ENCODE assay signal across 1 cellular context in the genomic region with DNA sequence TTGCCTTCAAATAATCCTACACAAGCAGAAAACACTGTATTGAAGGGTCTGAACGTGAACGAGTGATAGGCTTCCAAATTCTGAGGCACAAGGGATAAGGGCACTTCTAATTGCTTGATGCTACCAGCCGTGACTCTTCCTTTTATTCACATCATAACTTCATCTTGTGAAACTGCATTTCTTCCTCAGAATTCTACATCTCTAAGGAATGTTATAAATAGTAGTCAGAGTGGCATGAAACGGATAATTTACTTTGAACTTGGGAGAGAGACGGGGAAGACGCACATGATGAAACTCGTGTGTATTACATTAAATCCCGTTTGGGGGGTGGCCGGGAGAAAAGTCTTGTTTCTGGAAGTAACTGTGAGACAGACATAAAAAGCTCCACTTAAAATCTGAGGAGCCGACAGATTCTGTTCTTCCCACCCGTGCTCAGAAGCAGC.
TF ChIP-seq lines count a peak whose summit lies in the region.

No MANE protein-coding gene starts in this region.

TF ChIP-seq in SK-N-SH treated with all-trans-retinoic acid at 6 μM for 48 hours, 23 proteins besides CTCF, POLR2A, EP300 and RAD21 (continued from another document):
- TF ChIP-seq, protein P1, sequence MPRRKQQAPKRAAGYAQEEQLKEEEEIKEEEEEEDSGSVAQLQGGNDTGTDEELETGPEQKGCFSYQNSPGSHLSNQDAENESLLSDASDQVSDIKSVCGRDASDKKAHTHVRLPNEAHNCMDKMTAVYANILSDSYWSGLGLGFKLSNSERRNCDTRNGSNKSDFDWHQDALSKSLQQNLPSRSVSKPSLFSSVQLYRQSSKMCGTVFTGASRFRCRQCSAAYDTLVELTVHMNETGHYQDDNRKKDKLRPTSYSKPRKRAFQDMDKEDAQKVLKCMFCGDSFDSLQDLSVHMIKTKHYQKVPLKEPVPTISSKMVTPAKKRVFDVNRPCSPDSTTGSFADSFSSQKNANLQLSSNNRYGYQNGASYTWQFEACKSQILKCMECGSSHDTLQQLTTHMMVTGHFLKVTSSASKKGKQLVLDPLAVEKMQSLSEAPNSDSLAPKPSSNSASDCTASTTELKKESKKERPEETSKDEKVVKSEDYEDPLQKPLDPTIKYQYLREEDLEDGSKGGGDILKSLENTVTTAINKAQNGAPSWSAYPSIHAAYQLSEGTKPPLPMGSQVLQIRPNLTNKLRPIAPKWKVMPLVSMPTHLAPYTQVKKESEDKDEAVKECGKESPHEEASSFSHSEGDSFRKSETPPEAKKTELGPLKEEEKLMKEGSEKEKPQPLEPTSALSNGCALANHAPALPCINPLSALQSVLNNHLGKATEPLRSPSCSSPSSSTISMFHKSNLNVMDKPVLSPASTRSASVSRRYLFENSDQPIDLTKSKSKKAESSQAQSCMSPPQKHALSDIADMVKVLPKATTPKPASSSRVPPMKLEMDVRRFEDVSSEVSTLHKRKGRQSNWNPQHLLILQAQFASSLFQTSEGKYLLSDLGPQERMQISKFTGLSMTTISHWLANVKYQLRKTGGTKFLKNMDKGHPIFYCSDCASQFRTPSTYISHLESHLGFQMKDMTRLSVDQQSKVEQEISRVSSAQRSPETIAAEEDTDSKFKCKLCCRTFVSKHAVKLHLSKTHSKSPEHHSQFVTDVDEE (CRISPR knock-in tag; IDR thresholded peaks at IDR 0.05), result no peak
- no peak for TF ChIP-seq ZFP3 (CRISPR knock-in tag; IDR thresholded peaks at IDR 0.05)
- TF ChIP-seq ESRRG (CRISPR knock-in tag; IDR thresholded peaks at IDR 0.05), result no peak
- no peak for TF ChIP-seq OSR1 (CRISPR knock-in tag; IDR thresholded peaks at IDR 0.05)
- no peak for TF ChIP-seq GLIS3 (CRISPR knock-in tag; IDR thresholded peaks at IDR 0.05)
- no peak for TF ChIP-seq CSDC2 (CRISPR knock-in tag; IDR thresholded peaks at IDR 0.05)
- TF ChIP-seq, protein P2, sequence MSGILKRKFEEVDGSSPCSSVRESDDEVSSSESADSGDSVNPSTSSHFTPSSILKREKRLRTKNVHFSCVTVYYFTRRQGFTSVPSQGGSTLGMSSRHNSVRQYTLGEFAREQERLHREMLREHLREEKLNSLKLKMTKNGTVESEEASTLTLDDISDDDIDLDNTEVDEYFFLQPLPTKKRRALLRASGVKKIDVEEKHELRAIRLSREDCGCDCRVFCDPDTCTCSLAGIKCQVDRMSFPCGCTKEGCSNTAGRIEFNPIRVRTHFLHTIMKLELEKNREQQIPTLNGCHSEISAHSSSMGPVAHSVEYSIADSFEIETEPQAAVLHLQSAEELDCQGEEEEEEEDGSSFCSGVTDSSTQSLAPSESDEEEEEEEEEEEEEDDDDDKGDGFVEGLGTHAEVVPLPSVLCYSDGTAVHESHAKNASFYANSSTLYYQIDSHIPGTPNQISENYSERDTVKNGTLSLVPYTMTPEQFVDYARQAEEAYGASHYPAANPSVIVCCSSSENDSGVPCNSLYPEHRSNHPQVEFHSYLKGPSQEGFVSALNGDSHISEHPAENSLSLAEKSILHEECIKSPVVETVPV (CRISPR knock-in tag; IDR thresholded peaks at IDR 0.05), result no peak
- TF ChIP-seq ZNF565 (CRISPR knock-in tag; conservative IDR thresholded peaks at IDR 0.05; ENCODE audit: low read depth), result no peak
- no peak for TF ChIP-seq ZC3H10 (CRISPR knock-in tag; IDR thresholded peaks at IDR 0.05)
- TF ChIP-seq RARB (CRISPR knock-in tag; IDR thresholded peaks at IDR 0.05), result no peak
- TF ChIP-seq ZNF8 (CRISPR knock-in tag; IDR thresholded peaks at IDR 0.05), result no peak
TF ChIP-seq in SK-N-SH treated with all-trans-retinoic acid at 6 μM for 48 hours: peak in this region for 0.
